In the genomic region with DNA sequence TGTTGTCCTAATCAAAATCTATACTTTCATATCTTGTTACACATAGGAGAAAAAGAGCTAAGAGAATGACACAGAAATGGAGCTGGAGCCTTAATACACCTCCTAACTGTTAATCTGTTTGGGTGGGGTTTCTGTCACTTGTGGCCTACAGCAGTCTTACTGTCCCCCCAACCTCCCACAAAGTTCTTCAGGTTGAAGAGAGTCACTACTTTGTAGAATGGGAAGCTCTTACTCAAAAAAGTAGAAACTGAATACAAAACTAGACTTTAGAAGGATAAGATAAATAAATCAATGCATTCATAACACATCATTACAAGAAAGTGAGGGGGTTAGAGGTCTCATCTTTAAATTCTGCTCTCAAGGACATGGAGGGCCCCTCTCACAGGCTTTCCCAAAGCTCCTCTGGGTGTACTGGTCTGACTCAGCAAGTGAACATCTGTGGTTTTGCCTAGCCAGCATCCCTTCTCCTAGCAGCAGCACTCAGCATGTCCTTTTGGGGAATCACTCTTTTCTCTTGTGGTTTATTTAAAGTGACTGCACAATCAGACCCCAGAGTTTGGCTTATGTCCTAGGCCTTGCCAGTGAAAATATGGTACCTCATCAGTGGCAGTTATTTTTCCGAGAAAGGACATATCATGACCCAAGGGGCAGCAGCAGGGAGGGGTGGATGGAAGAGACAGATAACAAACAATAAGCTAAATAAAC, we compare ENCODE assay signal across 9 cellular contexts. TPM values are rescaled to one million over a fixed set of nuclear protein-coding genes. Genes with fewer than 3 reads are reported as not detected.
DNase-seq lines count a peak whose midpoint lies in the region; ATAC-seq and TF ChIP-seq lines count a peak whose summit lies in the region.
"Had no signal": no experiment of that assay in that cellular context is flagged by ENCODE, and none has a peak within 500 bp of the region (broad histone marks: within the 10 kb centered on the region; RNA-seq: fewer than 3 reads in every experiment).

No MANE protein-coding gene starts in this region.

- H3K36me3 ChIP-seq in mesenchymal stem cell (ENCODE audit: control insufficient read depth in 1 of 2, insufficient read depth in 2 of 2, low read depth in 1 of 2, low read length in 2 of 2) = no peaks in the 10 kb centered on the region
- H3K36me3 ChIP-seq in transverse colon = no peaks in the 10 kb centered on the region
- no peaks in the 10 kb centered on the region for H3K36me3 ChIP-seq in H7 (replicated peaks; ENCODE audit: control insufficient read depth, insufficient read depth, low read length)
- H3K36me3 ChIP-seq: SJSA1 had no signal

- H3K27me3 ChIP-seq in mesenchymal stem cell (ENCODE audit: control insufficient read depth in 1 of 2, insufficient read depth in 1 of 2, low read length in 2 of 2) (no peaks in the 10 kb centered on the region), transverse colon (no peaks in the 10 kb centered on the region), H7 (ENCODE audit: control insufficient read depth, insufficient read depth, low read length) (peaks cover 26% of the 10 kb centered on the region)
- H3K27me3 ChIP-seq: SJSA1 had no signal

- TF ChIP-seq EP300 in transverse colon (IDR thresholded peaks at IDR 0.05; ENCODE audit: low read depth) = no peak

- ATAC-seq in HG02884 (IDR thresholded peaks at IDR 0.05; ENCODE audit: unreplicated experiment) = peak; percentile 44

- H3K9ac ChIP-seq in mesenchymal stem cell (ENCODE audit: low read length) = peak overlapping the region; percentile 36

- no peak overlapping the region for H2AFZ ChIP-seq in mesenchymal stem cell (ENCODE audit: low read depth, low read length)

- H3K23ac ChIP-seq in mesenchymal stem cell (ENCODE audit: low read length in 2 of 2) = no peak overlapping the region

- TF ChIP-seq CTCF in transverse colon (IDR thresholded peaks at IDR 0.05) = no peak

- H3K9me3 ChIP-seq in mesenchymal stem cell (ENCODE audit: control insufficient read depth, low read length) (no peaks in the 10 kb centered on the region), transverse colon (no peaks in the 10 kb centered on the region)
- H3K9me3 ChIP-seq: SJSA1 had no signal

- no peak overlapping the region for H3K4me2 ChIP-seq in mesenchymal stem cell (ENCODE audit: low read length, poor library complexity, severe bottlenecking)

- no peak overlapping the region for H4K91ac ChIP-seq in mesenchymal stem cell (ENCODE audit: low read length)

- H3K27ac ChIP-seq in mesenchymal stem cell (ENCODE audit: low read length, poor library complexity, severe bottlenecking) = peak overlapping the region; percentile 34
- no peak overlapping the region for H3K27ac ChIP-seq in transverse colon
- H3K27ac ChIP-seq: SJSA1 had no signal

- H3K4ac ChIP-seq in mesenchymal stem cell (ENCODE audit: low read depth in 1 of 2, low read length in 2 of 2) = no peak overlapping the region

- no peak overlapping the region for H4K8ac ChIP-seq in mesenchymal stem cell (ENCODE audit: low read length)

- H3K36me3 Mint-ChIP-seq in activated T-helper 1 cell treated with anti-CD3 and anti-CD28 coated beads, Interleukin-12 subunit alpha, Interleukin-12 subunit beta, Interleukin-2, Interleukin-4 antibody, amounts not matched to agents 30 ng/mL and 10 ng/mL and 1 ng/mL, durations not matched to agents 14 hours and 24 hours and 36 hours (ENCODE audit: low read depth) = peaks cover 3% of the 10 kb centered on the region

- in situ Hi-C loops in transverse colon (cut with MboI; ENCODE audit: low pct_ligation_motif_present in 1 of 4, low pct_unique_long_range_greater_than_20kb in 1 of 4, low sequenced_read_pairs in 3 of 4) = no loop called here

- peaks cover 7% of the 10 kb centered on the region for H3K27me3 Mint-ChIP-seq in activated T-helper 1 cell treated with anti-CD3 and anti-CD28 coated beads, Interleukin-12 subunit alpha, Interleukin-12 subunit beta, Interleukin-2, Interleukin-4 antibody, amounts not matched to agents 30 ng/mL and 10 ng/mL and 1 ng/mL, durations not matched to agents 14 hours and 24 hours and 36 hours (ENCODE audit: insufficient read depth)

- TF ChIP-seq POLR2A in transverse colon (IDR thresholded peaks at IDR 0.05) = no peak

- no peak overlapping the region for H3K18ac ChIP-seq in mesenchymal stem cell (ENCODE audit: low read depth in 1 of 2, low read length in 2 of 2)

- H2BK15ac ChIP-seq in mesenchymal stem cell (ENCODE audit: low read depth, poor library complexity, severe bottlenecking) = no peak overlapping the region

- intact Hi-C loops in activated T-helper 1 cell treated with anti-CD3 and anti-CD28 coated beads, Interleukin-12 subunit alpha, Interleukin-12 subunit beta, Interleukin-2, Interleukin-4 antibody, amounts not matched to agents 30 ng/mL and 10 ng/mL and 1 ng/mL, durations not matched to agents 14 hours and 24 hours and 36 hours (cut with micrococcal nuclease) = loop anchor here (5.0 kb wide), 1 partner anchor 981 kb away; no protein-coding TSS in a partner anchor
- intact Hi-C loops in transverse colon (cut with DNase I; ENCODE audit: low total_unique reads) = no loop called here

- H3K4me3 ChIP-seq in mesenchymal stem cell (ENCODE audit: insufficient read depth in 1 of 2, low read depth in 1 of 2, low read length in 2 of 2) (no peak overlapping the region), transverse colon (no peak overlapping the region), H7 (ENCODE audit: insufficient read depth, low read depth, low read length) (no peak overlapping the region)
- H3K4me3 ChIP-seq: SJSA1 had no signal

- peaks cover 27% of the 10 kb centered on the region for H3K4me1 Mint-ChIP-seq in activated T-helper 1 cell treated with anti-CD3 and anti-CD28 coated beads, Interleukin-12 subunit alpha, Interleukin-12 subunit beta, Interleukin-2, Interleukin-4 antibody, amounts not matched to agents 30 ng/mL and 10 ng/mL and 1 ng/mL, durations not matched to agents 14 hours and 24 hours and 36 hours (ENCODE audit: low read depth)

- H3K27ac Mint-ChIP-seq in activated T-helper 1 cell treated with anti-CD3 and anti-CD28 coated beads, Interleukin-12 subunit alpha, Interleukin-12 subunit beta, Interleukin-2, Interleukin-4 antibody, amounts not matched to agents 30 ng/mL and 10 ng/mL and 1 ng/mL, durations not matched to agents 14 hours and 24 hours and 36 hours = peak overlapping the region; percentile 49

- peak; percentile 54 for DNase-seq in COLO668 (lab: John Stamatoyannopoulos, UW; ENCODE audit: unreplicated experiment)
- DNase-seq in activated T-helper 1 cell treated with anti-CD3 and anti-CD28 coated beads, Interleukin-12 subunit alpha, Interleukin-12 subunit beta, Interleukin-2, Interleukin-4 antibody, amounts not matched to agents 30 ng/mL and 10 ng/mL and 1 ng/mL, durations not matched to agents 14 hours and 24 hours and 36 hours (ENCODE audit: low spot score) = no peak
- peak; percentile 81 for DNase-seq in mesenchymal stem cell
- no peak for DNase-seq in transverse colon
- no peak for DNase-seq in NCI-H748 (lab: John Stamatoyannopoulos, UW; ENCODE audit: unreplicated experiment)
- no peak for DNase-seq in H7
- no peak for DNase-seq in iPS-NIHi11 (ENCODE audit: low spot score)

- no peaks in the 10 kb centered on the region for H3K9me3 Mint-ChIP-seq in activated T-helper 1 cell treated with anti-CD3 and anti-CD28 coated beads, Interleukin-12 subunit alpha, Interleukin-12 subunit beta, Interleukin-2, Interleukin-4 antibody, amounts not matched to agents 30 ng/mL and 10 ng/mL and 1 ng/mL, durations not matched to agents 14 hours and 24 hours and 36 hours

- H2BK5ac ChIP-seq in mesenchymal stem cell (ENCODE audit: low read depth, low read length, poor library complexity, severe bottlenecking) = no peak overlapping the region

- peaks cover 5% of the 10 kb centered on the region for H3K4me1 ChIP-seq in mesenchymal stem cell (ENCODE audit: control insufficient read depth, insufficient read depth, low read depth, low read length)
- peaks cover 0 to 15% (median 4%) of the 10 kb centered on the region in 4 donors for H3K4me1 ChIP-seq in transverse colon

- no peak overlapping the region for H2BK12ac ChIP-seq in mesenchymal stem cell (ENCODE audit: low read length in 2 of 2)

- H3K4me3 Mint-ChIP-seq in activated T-helper 1 cell treated with anti-CD3 and anti-CD28 coated beads, Interleukin-12 subunit alpha, Interleukin-12 subunit beta, Interleukin-2, Interleukin-4 antibody, amounts not matched to agents 30 ng/mL and 10 ng/mL and 1 ng/mL, durations not matched to agents 14 hours and 24 hours and 36 hours = peak overlapping the region; percentile 71

- H3K14ac ChIP-seq in mesenchymal stem cell (ENCODE audit: low read length in 2 of 2) = no peak overlapping the region

- H2BK120ac ChIP-seq in mesenchymal stem cell (ENCODE audit: low read depth, low read length) = no peak overlapping the region

- H2AK5ac ChIP-seq in mesenchymal stem cell (ENCODE audit: low read length, severe bottlenecking) = no peak overlapping the region

- peaks cover 2% of the 10 kb centered on the region for H3K79me1 ChIP-seq in mesenchymal stem cell (replicated peaks; ENCODE audit: low read length, poor library complexity, severe bottlenecking)

- WGBS in mesenchymal stem cell = 25% methylated on average over 1 of the region's 1 CpG
- 71 to 80% methylated on average over 1 of the region's 1 CpG for WGBS in transverse colon (ENCODE audit: low coverage in 1 of 2), 2 donors

RNA-seq across cellular contexts. Expression of a gene that starts 2.0 kb away (rescaled TPM):
- total RNA-seq in activated T-helper 1 cell treated with anti-CD3 and anti-CD28 coated beads, Interleukin-12 subunit alpha, Interleukin-12 subunit beta, Interleukin-2, Interleukin-4 antibody, amounts not matched to agents 30 ng/mL and 10 ng/mL and 1 ng/mL, durations not matched to agents 14 hours and 24 hours and 36 hours = 48.1 and 52.9 TPM in 2 replicates
- 66.7 TPM for polyA plus RNA-seq in mesenchymal stem cell (2013, experiment 1 of 2)
- 67.2 TPM for polyA plus RNA-seq in mesenchymal stem cell (2013, experiment 2 of 2)
- 100 to 1,000 TPM in 1 of 4 donors, 10 to 100 TPM in 2, 1 to 10 TPM in 1; 1.5 to 119 (median 15.9) TPM for total RNA-seq in transverse colon
- total RNA-seq in H7 (2014; rRNA removed; shearing (Covaris generic)) = 18.1 and 23.9 TPM in 2 replicates

RNA-seq across cellular contexts. Expression of a gene that starts 27.2 kb away (rescaled TPM):
- 81.7 and 88.6 TPM in 2 replicates for total RNA-seq in activated T-helper 1 cell treated with anti-CD3 and anti-CD28 coated beads, Interleukin-12 subunit alpha, Interleukin-12 subunit beta, Interleukin-2, Interleukin-4 antibody, amounts not matched to agents 30 ng/mL and 10 ng/mL and 1 ng/mL, durations not matched to agents 14 hours and 24 hours and 36 hours
- polyA plus RNA-seq in mesenchymal stem cell (2013, experiment 1 of 2) = 53.6 TPM
- polyA plus RNA-seq in mesenchymal stem cell (2013, experiment 2 of 2) = 55.1 TPM
- total RNA-seq in transverse colon = 10 to 100 TPM; 31.8 to 53.2 (median 39.8) TPM
- total RNA-seq in H7 (2014; rRNA removed; shearing (Covaris generic)) = 120 and 129 TPM in 2 replicates

Comparison
In these comparisons a context has a peak if more than half of its experiments do, and no peak if none do; other contexts are left out.
1. DNase-seq: peak in COLO668 (single experiment) and mesenchymal stem cell (single experiment); none in activated T-helper 1 cell treated with anti-CD3 and anti-CD28 coated beads, Interleukin-12 subunit alpha, Interleukin-12 subunit beta, Interleukin-2, Interleukin-4 antibody, amounts not matched to agents 30 ng/mL and 10 ng/mL and 1 ng/mL, durations not matched to agents 14 hours and 24 hours and 36 hours (single experiment), transverse colon (single experiment), NCI-H748 (single experiment), H7 (single experiment) and iPS-NIHi11 (single experiment).